ENCODE assay signal across 8 cellular contexts in the genomic region with DNA sequence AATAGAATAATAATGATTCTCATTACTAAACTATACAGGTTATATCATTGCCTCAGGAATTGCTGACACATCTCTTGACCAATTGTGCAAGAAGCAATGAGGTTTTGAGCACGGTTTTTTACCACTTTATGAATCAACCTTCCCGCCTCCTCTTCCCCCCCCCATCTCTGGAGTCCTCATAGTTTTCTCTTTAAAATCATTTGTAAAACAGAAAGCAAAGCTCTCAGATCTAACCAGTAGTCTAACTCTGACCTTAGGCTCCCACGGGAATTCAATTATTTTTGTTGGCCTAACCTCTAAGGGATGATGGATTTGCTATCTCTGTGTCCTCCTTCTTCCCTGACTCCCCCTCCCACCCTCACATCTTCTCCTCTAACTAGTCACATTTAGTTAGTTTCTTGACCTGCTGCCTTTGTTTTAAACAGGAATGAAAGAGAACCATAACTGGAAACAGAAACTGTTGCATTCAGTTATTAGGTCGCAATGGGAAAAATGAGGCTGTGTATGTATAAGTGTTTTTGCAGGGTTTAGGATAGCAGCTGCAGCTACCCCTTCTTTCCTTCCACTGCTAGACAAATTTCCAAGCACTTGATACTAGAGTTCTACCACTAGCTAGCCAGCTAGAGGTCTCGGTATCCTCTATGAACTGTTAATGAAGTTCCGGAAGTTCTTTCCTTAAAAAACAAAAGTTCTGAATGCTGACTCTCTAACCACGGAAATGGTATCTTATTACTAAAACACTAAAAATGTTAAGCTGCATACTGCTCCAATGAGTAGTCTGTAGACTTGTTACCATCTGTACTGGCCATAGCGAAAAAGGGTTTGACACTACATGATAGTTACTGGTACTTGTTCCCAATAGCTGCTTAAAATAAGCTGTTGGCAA.
DNase-seq lines count a peak whose midpoint lies in the region; ATAC-seq, FAIRE-seq and TF ChIP-seq lines count a peak whose summit lies in the region.

No MANE protein-coding gene starts in this region.

- CTCF ChIA-PET in T-cell (lab: Charles Lee): interaction anchor here in 1 of 2 donors (0.6 to 1.1 kb wide), 3 partner anchors 9 to 69 kb away, joined by 3 to 9 read pairs (median 4); partner anchors contain the start of gene SUDS3

- peak; percentile 85 for DNase-seq in GM12865 (ENCODE audit: low read depth)
- DNase-seq in T-cell: peak in 1 of 34 experiments; percentile 3
- DNase-seq in sciatic nerve (ENCODE audit: low spot score): no peak
- DNase-seq in frontal cortex (ENCODE audit: low spot score in 2 of 2): no peak
- no peak for DNase-seq in medulla oblongata (ENCODE audit: extremely low spot score)
- DNase-seq in ureter (ENCODE audit: low spot score): no peak

- no peaks in the 10 kb centered on the region for H3K9me3 Mint-ChIP-seq in T-cell

- no peaks in the 10 kb centered on the region for H3K27me3 ChIP-seq in duodenal mucosa (ENCODE audit: control insufficient read depth in 1 of 2, insufficient read depth in 2 of 2, low read length in 2 of 2)

- H3K9ac ChIP-seq in duodenal mucosa (ENCODE audit: low read depth in 1 of 2, low read length in 2 of 2): no peak overlapping the region

- POLR2A ChIA-PET in T-cell (lab: Charles Lee): interaction anchor here (0.7 to 1.2 kb wide), 3 partner anchors 39 to 92 kb away, joined by 4 to 8 read pairs (median 6); partner anchors contain the start of gene TAOK3 (in 1 of the 2)

- no peaks in the 10 kb centered on the region for H3K36me3 ChIP-seq in duodenal mucosa (ENCODE audit: control insufficient read depth in 1 of 2, insufficient read depth in 2 of 2, low read length in 2 of 2)

- no peak for TF ChIP-seq CTCF in GM12865 (IDR thresholded peaks at IDR 0.05; ENCODE audit: insufficient read depth, low read depth, low read length, missing control alignments)

- H3K27ac Mint-ChIP-seq in T-cell: peak overlapping the region in 1 of 2 donors; percentile 24

- no peaks in the 10 kb centered on the region for H3K9me3 ChIP-seq in duodenal mucosa (ENCODE audit: control insufficient read depth in 1 of 2, low read length in 2 of 2)

- peak overlapping the region; percentile 10 to 23 (median 22) for H3K4me3 Mint-ChIP-seq in T-cell

- intact Hi-C loops in sciatic nerve (cut with DNase I): no loop called here

- no peaks in the 10 kb centered on the region for H3K27me3 Mint-ChIP-seq in T-cell

- no peak for FAIRE-seq in frontal cortex (lab: Jason Lieb, UNC)

- H3K36me3 Mint-ChIP-seq in T-cell: peaks cover 6% of the 10 kb centered on the region

- H3K27ac ChIP-seq in duodenal mucosa (ENCODE audit: low read depth, low read length): no peak overlapping the region

- H3K4me1 ChIP-seq in duodenal mucosa (ENCODE audit: control insufficient read depth in 1 of 2, insufficient read depth in 2 of 2, low read length in 2 of 2): peaks cover 6 to 11% of the 10 kb centered on the region in 2 donors

- H3K4me1 Mint-ChIP-seq in T-cell: peaks cover 40 to 48% (median 42%) of the 10 kb centered on the region in 3 donors

- ATAC-seq in HG02885 (IDR thresholded peaks at IDR 0.05; ENCODE audit: poor library complexity, unreplicated experiment): peak; percentile 58
- ATAC-seq in T-cell (replicated peaks in 1 of 4): peak in 2 of 4 experiments; percentile 24 to 26
- peak; percentile 83 for ATAC-seq in sciatic nerve

- H3K4me3 ChIP-seq in GM12865 (ENCODE audit: low read depth, low read length) (peak overlapping the region; percentile 51), duodenal mucosa (ENCODE audit: low read depth in 1 of 2, low read length in 2 of 2) (peak overlapping the region; percentile 4 to 40)
